In genomic region chr3:30693470-30694120, GRCh38 we compare ENCODE assay signal across 8 cellular contexts.
A peak's percentile ranks its signal among the peaks of the same experiment; 100 is the strongest.
DNase-seq lines count a peak whose midpoint lies in the region; ATAC-seq, FAIRE-seq and TF ChIP-seq lines count a peak whose summit lies in the region.

No MANE protein-coding gene starts in this region.

- peaks cover 9% of the 10 kb centered on the region for H3K36me3 ChIP-seq in BJ (ENCODE audit: control insufficient read depth, insufficient read depth, low read length)
- H3K36me3 ChIP-seq in thoracic aorta, result peaks cover 11% of the 10 kb centered on the region

- POLR2A ChIA-PET in BJ (lab: Charles Lee), result no interaction called here

- FAIRE-seq in TTC549 (lab: Jason Lieb, UNC), result peak; percentile 91

- peak; percentile 92 for ATAC-seq in GM18511 (IDR thresholded peaks at IDR 0.05; ENCODE audit: unreplicated experiment)
- ATAC-seq in HG02884 (IDR thresholded peaks at IDR 0.05; ENCODE audit: unreplicated experiment), result peak; percentile 93
- no peak for ATAC-seq in thoracic aorta (ENCODE audit: insufficient number of reproducible peaks, low FRiP score, low read depth)

- H3K4me1 ChIP-seq in thoracic aorta (ENCODE audit: control insufficient read depth in 1 of 2, low read depth in 2 of 2), result peaks cover 20 to 65% of the 10 kb centered on the region in 2 donors

- H3K9me3 ChIP-seq in thoracic aorta, result no peaks in the 10 kb centered on the region

- DNase-seq in BJ (ENCODE audit: low read depth) (no peak), NCI-H146 treated with DMSO at 0.1 percent for 48 hours (lab: John Stamatoyannopoulos, UW; ENCODE audit: unreplicated experiment) (peak; percentile 38), lung microvascular endothelial cell (ENCODE audit: low read depth in 2 of 2) (peak; percentile 76 to 81), thoracic aorta (ENCODE audit: low spot score) (no peak)
- peak; percentile 31 for DNase-seq in effector CD4-positive, alpha-beta T cell

- TF ChIP-seq CTCF in BJ (IDR thresholded peaks at IDR 0.05; ENCODE audit: insufficient read depth, low read depth, low read length) (peak; percentile 74), thoracic aorta (IDR thresholded peaks at IDR 0.05) (peak; percentile 82)

- H3K27ac ChIP-seq in thoracic aorta, result no peak overlapping the region

- CTCF ChIA-PET in BJ (lab: Yijun Ruan, JAX), result interaction anchor here (0.6 to 5.6 kb wide), 37 partner anchors 11 to 1720 kb away, joined by 3 to 43 read pairs (median 3); partner anchors contain the start of gene TGFBR2

- H3K4me3 ChIP-seq in BJ (ENCODE audit: low read depth, low read length) (no peak overlapping the region), thoracic aorta (no peak overlapping the region)

- H3K27me3 ChIP-seq in BJ (ENCODE audit: control insufficient read depth, insufficient read depth, low read length) (no peaks in the 10 kb centered on the region), thoracic aorta (replicated peaks; ENCODE audit: insufficient read depth) (no peaks in the 10 kb centered on the region)

Comparison
In these comparisons a context has a peak if more than half of its experiments do, and no peak if none do; other contexts are left out.
1. DNase-seq: peak in NCI-H146 treated with DMSO at 0.1 percent for 48 hours (single experiment), effector CD4-positive, alpha-beta T cell (single experiment) and lung microvascular endothelial cell (2 of 2); none in BJ (single experiment) and thoracic aorta (single experiment).